ENCODE assay signal across 1 cellular context in the genomic region with DNA sequence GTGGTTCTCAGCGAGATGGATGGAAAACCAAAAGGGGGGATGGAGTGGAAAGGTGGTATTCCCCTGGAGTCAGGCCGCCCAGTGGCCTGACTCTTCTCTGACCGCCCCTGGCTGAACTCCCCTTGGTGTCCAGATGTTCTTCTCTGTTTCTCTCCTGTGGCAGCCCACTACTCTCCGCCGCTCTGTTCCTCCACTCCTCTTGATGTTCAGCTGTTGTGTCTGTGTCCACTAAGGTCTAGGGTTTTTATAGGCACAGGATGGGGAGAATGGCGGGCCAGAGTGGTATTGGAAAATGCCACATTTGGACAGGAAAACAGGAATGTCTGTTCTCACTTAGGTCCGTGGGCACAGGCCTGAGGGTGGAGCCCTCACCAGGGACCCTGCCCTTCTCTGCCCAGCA.
TF ChIP-seq lines count a peak whose summit lies in the region.

No MANE protein-coding gene starts in this region.

TF ChIP-seq in H1, 55 proteins besides CTCF, POLR2A, EP300 and RAD21:
- no peak for TF ChIP-seq TCF12 (IDR thresholded peaks at IDR 0.05; ENCODE audit: low read depth, low read length)
- no peak for TF ChIP-seq RBBP5 (IDR thresholded peaks at IDR 0.05; ENCODE audit: borderline replicate concordance, low read depth, low read length)
- TF ChIP-seq, protein P1, sequence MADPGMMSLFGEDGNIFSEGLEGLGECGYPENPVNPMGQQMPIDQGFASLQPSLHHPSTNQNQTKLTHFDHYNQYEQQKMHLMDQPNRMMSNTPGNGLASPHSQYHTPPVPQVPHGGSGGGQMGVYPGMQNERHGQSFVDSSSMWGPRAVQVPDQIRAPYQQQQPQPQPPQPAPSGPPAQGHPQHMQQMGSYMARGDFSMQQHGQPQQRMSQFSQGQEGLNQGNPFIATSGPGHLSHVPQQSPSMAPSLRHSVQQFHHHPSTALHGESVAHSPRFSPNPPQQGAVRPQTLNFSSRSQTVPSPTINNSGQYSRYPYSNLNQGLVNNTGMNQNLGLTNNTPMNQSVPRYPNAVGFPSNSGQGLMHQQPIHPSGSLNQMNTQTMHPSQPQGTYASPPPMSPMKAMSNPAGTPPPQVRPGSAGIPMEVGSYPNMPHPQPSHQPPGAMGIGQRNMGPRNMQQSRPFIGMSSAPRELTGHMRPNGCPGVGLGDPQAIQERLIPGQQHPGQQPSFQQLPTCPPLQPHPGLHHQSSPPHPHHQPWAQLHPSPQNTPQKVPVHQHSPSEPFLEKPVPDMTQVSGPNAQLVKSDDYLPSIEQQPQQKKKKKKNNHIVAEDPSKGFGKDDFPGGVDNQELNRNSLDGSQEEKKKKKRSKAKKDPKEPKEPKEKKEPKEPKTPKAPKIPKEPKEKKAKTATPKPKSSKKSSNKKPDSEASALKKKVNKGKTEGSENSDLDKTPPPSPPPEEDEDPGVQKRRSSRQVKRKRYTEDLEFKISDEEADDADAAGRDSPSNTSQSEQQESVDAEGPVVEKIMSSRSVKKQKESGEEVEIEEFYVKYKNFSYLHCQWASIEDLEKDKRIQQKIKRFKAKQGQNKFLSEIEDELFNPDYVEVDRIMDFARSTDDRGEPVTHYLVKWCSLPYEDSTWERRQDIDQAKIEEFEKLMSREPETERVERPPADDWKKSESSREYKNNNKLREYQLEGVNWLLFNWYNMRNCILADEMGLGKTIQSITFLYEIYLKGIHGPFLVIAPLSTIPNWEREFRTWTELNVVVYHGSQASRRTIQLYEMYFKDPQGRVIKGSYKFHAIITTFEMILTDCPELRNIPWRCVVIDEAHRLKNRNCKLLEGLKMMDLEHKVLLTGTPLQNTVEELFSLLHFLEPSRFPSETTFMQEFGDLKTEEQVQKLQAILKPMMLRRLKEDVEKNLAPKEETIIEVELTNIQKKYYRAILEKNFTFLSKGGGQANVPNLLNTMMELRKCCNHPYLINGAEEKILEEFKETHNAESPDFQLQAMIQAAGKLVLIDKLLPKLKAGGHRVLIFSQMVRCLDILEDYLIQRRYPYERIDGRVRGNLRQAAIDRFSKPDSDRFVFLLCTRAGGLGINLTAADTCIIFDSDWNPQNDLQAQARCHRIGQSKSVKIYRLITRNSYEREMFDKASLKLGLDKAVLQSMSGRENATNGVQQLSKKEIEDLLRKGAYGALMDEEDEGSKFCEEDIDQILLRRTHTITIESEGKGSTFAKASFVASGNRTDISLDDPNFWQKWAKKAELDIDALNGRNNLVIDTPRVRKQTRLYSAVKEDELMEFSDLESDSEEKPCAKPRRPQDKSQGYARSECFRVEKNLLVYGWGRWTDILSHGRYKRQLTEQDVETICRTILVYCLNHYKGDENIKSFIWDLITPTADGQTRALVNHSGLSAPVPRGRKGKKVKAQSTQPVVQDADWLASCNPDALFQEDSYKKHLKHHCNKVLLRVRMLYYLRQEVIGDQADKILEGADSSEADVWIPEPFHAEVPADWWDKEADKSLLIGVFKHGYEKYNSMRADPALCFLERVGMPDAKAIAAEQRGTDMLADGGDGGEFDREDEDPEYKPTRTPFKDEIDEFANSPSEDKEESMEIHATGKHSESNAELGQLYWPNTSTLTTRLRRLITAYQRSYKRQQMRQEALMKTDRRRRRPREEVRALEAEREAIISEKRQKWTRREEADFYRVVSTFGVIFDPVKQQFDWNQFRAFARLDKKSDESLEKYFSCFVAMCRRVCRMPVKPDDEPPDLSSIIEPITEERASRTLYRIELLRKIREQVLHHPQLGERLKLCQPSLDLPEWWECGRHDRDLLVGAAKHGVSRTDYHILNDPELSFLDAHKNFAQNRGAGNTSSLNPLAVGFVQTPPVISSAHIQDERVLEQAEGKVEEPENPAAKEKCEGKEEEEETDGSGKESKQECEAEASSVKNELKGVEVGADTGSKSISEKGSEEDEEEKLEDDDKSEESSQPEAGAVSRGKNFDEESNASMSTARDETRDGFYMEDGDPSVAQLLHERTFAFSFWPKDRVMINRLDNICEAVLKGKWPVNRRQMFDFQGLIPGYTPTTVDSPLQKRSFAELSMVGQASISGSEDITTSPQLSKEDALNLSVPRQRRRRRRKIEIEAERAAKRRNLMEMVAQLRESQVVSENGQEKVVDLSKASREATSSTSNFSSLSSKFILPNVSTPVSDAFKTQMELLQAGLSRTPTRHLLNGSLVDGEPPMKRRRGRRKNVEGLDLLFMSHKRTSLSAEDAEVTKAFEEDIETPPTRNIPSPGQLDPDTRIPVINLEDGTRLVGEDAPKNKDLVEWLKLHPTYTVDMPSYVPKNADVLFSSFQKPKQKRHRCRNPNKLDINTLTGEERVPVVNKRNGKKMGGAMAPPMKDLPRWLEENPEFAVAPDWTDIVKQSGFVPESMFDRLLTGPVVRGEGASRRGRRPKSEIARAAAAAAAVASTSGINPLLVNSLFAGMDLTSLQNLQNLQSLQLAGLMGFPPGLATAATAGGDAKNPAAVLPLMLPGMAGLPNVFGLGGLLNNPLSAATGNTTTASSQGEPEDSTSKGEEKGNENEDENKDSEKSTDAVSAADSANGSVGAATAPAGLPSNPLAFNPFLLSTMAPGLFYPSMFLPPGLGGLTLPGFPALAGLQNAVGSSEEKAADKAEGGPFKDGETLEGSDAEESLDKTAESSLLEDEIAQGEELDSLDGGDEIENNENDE (IDR thresholded peaks at IDR 0.05; ENCODE audit: insufficient replicate concordance, low read length): no peak
- TF ChIP-seq ATF2 (IDR thresholded peaks at IDR 0.05; ENCODE audit: low read length): no peak
- TF ChIP-seq CBX5 (IDR thresholded peaks at IDR 0.05; ENCODE audit: low read depth, low read length): no peak
- TF ChIP-seq SIRT6 (IDR thresholded peaks at IDR 0.05; ENCODE audit: low read length): no peak
- TF ChIP-seq ATF3 (IDR thresholded peaks at IDR 0.05; ENCODE audit: insufficient read depth, low read depth, low read length): no peak
- no peak for TF ChIP-seq MAFK (IDR thresholded peaks at IDR 0.05; ENCODE audit: low read depth, low read length)
- no peak for TF ChIP-seq CTBP2 (IDR thresholded peaks at IDR 0.05; ENCODE audit: borderline replicate concordance, insufficient read depth, insufficient read length, low read length)
- TF ChIP-seq SP2 (IDR thresholded peaks at IDR 0.05; ENCODE audit: low read length): no peak
- TF ChIP-seq EGR1 (IDR thresholded peaks at IDR 0.05; ENCODE audit: borderline replicate concordance, low read depth, low read length): no peak
- no peak for TF ChIP-seq RFX5 (IDR thresholded peaks at IDR 0.05; ENCODE audit: borderline replicate concordance, low read depth, low read length)
